In the genomic region with DNA sequence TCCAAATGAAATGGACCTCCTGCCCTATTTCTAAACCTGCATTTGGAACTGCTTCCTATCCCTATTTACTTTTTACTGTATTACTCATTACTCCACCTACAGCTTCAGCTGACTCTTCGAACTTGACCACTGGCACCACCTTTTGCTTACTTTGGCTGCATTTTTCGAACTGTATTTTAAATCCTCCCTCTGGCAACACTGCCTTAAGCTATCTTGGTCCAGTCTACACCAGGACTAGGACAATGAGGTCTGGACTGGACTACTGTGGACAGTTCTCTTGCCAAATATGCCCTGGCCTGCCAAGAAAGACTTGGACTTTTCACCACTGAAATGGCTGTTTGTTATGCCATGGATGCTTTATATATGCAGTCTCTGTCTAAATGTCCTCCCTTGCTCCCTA, we compare ENCODE assay signal across 1 cellular context.
TF ChIP-seq lines count a peak whose summit lies in the region.

No MANE protein-coding gene starts in this region.

TF ChIP-seq in liver, 16 proteins besides CTCF, POLR2A, EP300 and RAD21 (continued from another document):
- TF ChIP-seq, protein P1, sequence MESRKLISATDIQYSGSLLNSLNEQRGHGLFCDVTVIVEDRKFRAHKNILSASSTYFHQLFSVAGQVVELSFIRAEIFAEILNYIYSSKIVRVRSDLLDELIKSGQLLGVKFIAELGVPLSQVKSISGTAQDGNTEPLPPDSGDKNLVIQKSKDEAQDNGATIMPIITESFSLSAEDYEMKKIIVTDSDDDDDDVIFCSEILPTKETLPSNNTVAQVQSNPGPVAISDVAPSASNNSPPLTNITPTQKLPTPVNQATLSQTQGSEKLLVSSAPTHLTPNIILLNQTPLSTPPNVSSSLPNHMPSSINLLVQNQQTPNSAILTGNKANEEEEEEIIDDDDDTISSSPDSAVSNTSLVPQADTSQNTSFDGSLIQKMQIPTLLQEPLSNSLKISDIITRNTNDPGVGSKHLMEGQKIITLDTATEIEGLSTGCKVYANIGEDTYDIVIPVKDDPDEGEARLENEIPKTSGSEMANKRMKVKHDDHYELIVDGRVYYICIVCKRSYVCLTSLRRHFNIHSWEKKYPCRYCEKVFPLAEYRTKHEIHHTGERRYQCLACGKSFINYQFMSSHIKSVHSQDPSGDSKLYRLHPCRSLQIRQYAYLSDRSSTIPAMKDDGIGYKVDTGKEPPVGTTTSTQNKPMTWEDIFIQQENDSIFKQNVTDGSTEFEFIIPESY (IDR thresholded peaks at IDR 0.05), result peak; percentile 91
- TF ChIP-seq, protein P2, sequence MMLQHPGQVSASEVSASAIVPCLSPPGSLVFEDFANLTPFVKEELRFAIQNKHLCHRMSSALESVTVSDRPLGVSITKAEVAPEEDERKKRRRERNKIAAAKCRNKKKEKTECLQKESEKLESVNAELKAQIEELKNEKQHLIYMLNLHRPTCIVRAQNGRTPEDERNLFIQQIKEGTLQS (IDR thresholded peaks at IDR 0.05), result peak; percentile 75
- TF ChIP-seq NR2F2 (IDR thresholded peaks at IDR 0.05) (peak; percentile 57), HNF4A (conservative IDR thresholded peaks at IDR 0.05) (peak; percentile 95), RXRA (IDR thresholded peaks at IDR 0.05) (peak; percentile 93 to 97), FOXA2 (IDR thresholded peaks at IDR 0.05) (peak; percentile 95), SP1 (IDR thresholded peaks at IDR 0.05) (peak; percentile 90), FOXA1 (IDR thresholded peaks at IDR 0.05) (peak; percentile 91), YY1 (IDR thresholded peaks at IDR 0.05) (peak; percentile 73), GABPA (IDR thresholded peaks at IDR 0.05 in 1 of 2, conservative IDR thresholded peaks at IDR 0.05 in 1 of 2) (peak in 1 of 2 donors; percentile 54)
- TF ChIP-seq, protein P3, sequence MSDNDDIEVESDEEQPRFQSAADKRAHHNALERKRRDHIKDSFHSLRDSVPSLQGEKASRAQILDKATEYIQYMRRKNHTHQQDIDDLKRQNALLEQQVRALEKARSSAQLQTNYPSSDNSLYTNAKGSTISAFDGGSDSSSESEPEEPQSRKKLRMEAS (IDR thresholded peaks at IDR 0.05), result peak; percentile 76
- TF ChIP-seq, protein P4, sequence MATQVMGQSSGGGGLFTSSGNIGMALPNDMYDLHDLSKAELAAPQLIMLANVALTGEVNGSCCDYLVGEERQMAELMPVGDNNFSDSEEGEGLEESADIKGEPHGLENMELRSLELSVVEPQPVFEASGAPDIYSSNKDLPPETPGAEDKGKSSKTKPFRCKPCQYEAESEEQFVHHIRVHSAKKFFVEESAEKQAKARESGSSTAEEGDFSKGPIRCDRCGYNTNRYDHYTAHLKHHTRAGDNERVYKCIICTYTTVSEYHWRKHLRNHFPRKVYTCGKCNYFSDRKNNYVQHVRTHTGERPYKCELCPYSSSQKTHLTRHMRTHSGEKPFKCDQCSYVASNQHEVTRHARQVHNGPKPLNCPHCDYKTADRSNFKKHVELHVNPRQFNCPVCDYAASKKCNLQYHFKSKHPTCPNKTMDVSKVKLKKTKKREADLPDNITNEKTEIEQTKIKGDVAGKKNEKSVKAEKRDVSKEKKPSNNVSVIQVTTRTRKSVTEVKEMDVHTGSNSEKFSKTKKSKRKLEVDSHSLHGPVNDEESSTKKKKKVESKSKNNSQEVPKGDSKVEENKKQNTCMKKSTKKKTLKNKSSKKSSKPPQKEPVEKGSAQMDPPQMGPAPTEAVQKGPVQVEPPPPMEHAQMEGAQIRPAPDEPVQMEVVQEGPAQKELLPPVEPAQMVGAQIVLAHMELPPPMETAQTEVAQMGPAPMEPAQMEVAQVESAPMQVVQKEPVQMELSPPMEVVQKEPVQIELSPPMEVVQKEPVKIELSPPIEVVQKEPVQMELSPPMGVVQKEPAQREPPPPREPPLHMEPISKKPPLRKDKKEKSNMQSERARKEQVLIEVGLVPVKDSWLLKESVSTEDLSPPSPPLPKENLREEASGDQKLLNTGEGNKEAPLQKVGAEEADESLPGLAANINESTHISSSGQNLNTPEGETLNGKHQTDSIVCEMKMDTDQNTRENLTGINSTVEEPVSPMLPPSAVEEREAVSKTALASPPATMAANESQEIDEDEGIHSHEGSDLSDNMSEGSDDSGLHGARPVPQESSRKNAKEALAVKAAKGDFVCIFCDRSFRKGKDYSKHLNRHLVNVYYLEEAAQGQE (IDR thresholded peaks at IDR 0.05), result peak; percentile 81
